ENCODE assay signal across 9 cellular contexts in genomic region chr6:161152904-161153662, GRCh38.
DNase-seq lines count a peak whose midpoint lies in the region; ATAC-seq and TF ChIP-seq lines count a peak whose summit lies in the region.
"Had no signal": no experiment of that assay in that cellular context is flagged by ENCODE, and none has a peak within 500 bp of the region (broad histone marks: within the 10 kb centered on the region; RNA-seq: fewer than 3 reads in every experiment).

No MANE protein-coding gene starts in this region.

- TF ChIP-seq CTCF in BJ (IDR thresholded peaks at IDR 0.05; ENCODE audit: insufficient read depth, low read depth, low read length) (peak; percentile 62), HFFc6 (IDR thresholded peaks at IDR 0.05) (peak; percentile 73), body of pancreas (IDR thresholded peaks at IDR 0.05) (peak in 5 of 7 experiments; percentile 14 to 41 (median 34)), lower lobe of right lung (IDR thresholded peaks at IDR 0.05) (peak; percentile 49)

- H3K9me3 Mint-ChIP-seq in HFFc6: no peaks in the 10 kb centered on the region

- POLR2A ChIA-PET in BJ (lab: Charles Lee): no interaction called here

- 89 to 90% methylated on average over 17 to 18 of the region's 18 CpGs for WGBS in body of pancreas, 2 donors

- no peak overlapping the region for H3K27ac ChIP-seq in body of pancreas
- H3K27ac ChIP-seq in lower lobe of right lung: no peak overlapping the region
- H3K27ac ChIP-seq: thoracic aorta had no signal

- peaks cover 3% of the 10 kb centered on the region; the same call in 1 of the 2 replicates for H3K27me3 Mint-ChIP-seq in HFFc6 (ENCODE audit: insufficient read depth)

- no peaks in the 10 kb centered on the region for H3K9me3 ChIP-seq in body of pancreas
- H3K9me3 ChIP-seq in lower lobe of right lung: no peaks in the 10 kb centered on the region
- H3K9me3 ChIP-seq: thoracic aorta had no signal

- H3K4me3 Mint-ChIP-seq in HFFc6: no peak overlapping the region

- TF ChIP-seq POLR2A in body of pancreas (IDR thresholded peaks at IDR 0.05): no peak

- no peaks in the 10 kb centered on the region for H3K27me3 ChIP-seq in BJ (ENCODE audit: control insufficient read depth, insufficient read depth, low read length)
- H3K27me3 ChIP-seq in body of pancreas: no peaks in the 10 kb centered on the region
- no peaks in the 10 kb centered on the region for H3K27me3 ChIP-seq in lower lobe of right lung (ENCODE audit: low read depth)

- H3K4me1 Mint-ChIP-seq in HFFc6 (ENCODE audit: low read depth): no peaks in the 10 kb centered on the region

- DNase-seq in BJ (ENCODE audit: low read depth): no peak
- no peak for DNase-seq in HFFc6
- no peak for DNase-seq in body of pancreas
- no peak for DNase-seq in lower lobe of right lung
- no peak for DNase-seq in NCI-H1092 (lab: John Stamatoyannopoulos, UW)
- DNase-seq in medulla oblongata (ENCODE audit: extremely low spot score): no peak

- H3K4me1 ChIP-seq in body of pancreas: no peaks in the 10 kb centered on the region
- no peaks in the 10 kb centered on the region for H3K4me1 ChIP-seq in lower lobe of right lung

- H3K4me3 ChIP-seq in BJ (ENCODE audit: low read depth, low read length) (no peak overlapping the region), body of pancreas (no peak overlapping the region), lower lobe of right lung (no peak overlapping the region)
- H3K4me3 ChIP-seq: thoracic aorta had no signal

- no peak overlapping the region for H3K27ac Mint-ChIP-seq in HFFc6

- no peak for ATAC-seq in body of pancreas
- peak; percentile 50 to 72 for ATAC-seq in lower lobe of right lung
- no peak for ATAC-seq in HG03460 (IDR thresholded peaks at IDR 0.05; ENCODE audit: unreplicated experiment)
- ATAC-seq in GM19397 (IDR thresholded peaks at IDR 0.05; ENCODE audit: unreplicated experiment): no peak

- 0 out of 2 replicates have a peak, but pooled peaks cover 1% of the 10 kb centered on the region for H3K36me3 ChIP-seq in BJ (ENCODE audit: control insufficient read depth, insufficient read depth, low read length)
- H3K36me3 ChIP-seq in body of pancreas (replicated peaks in 1 of 2; ENCODE audit: insufficient read depth in 1 of 2, low read depth in 2 of 2): no peaks in the 10 kb centered on the region
- peaks cover 14% of the 10 kb centered on the region for H3K36me3 ChIP-seq in lower lobe of right lung
- H3K36me3 ChIP-seq: thoracic aorta had no signal

- CTCF ChIA-PET in BJ (lab: Yijun Ruan, JAX): interaction anchor here (0.7 to 9.9 kb wide), 8 partner anchors 9 to 227 kb away, joined by 3 to 84 read pairs (median 4); no protein-coding TSS in a partner anchor

- intact Hi-C loops in body of pancreas (cut with DNase I) (no loop called here), lower lobe of right lung (cut with DNase I) (no loop called here)

- peaks cover 10% of the 10 kb centered on the region; the same call in 1 of the 2 replicates for H3K36me3 Mint-ChIP-seq in HFFc6 (ENCODE audit: low read depth)

Comparison
In these comparisons a context has a peak if more than half of its experiments do, and no peak if none do; other contexts are left out.
1. ATAC-seq: peak in lower lobe of right lung (2 of 2); none in body of pancreas (single experiment), HG03460 (single experiment) and GM19397 (single experiment).
2. Peak in every context shown above with its lines, with median percentiles within 50 percentile points of each other: CTCF ChIP-seq.